Comparison of ENCODE assay signal across 7 cellular contexts in genomic region chr14:65103150-65103760, GRCh38. TPM values are rescaled to one million over a fixed set of nuclear protein-coding genes. Genes with fewer than 3 reads are reported as not detected.
DNase-seq lines count a peak whose midpoint lies in the region; ATAC-seq, FAIRE-seq and TF ChIP-seq lines count a peak whose summit lies in the region.

No MANE protein-coding gene starts in this region.

- H3K9me3 ChIP-seq in ES-I3 (ENCODE audit: control insufficient read depth, insufficient read depth, low read length) (no peaks in the 10 kb centered on the region), esophagus muscularis mucosa (no peaks in the 10 kb centered on the region), pancreas (no peaks in the 10 kb centered on the region)

- H3K9ac ChIP-seq in ES-I3 (ENCODE audit: low read depth, low read length), result peak overlapping the region; percentile 83

- DNase-seq in HuH-7 (ENCODE audit: low spot score), result peak; percentile 22
- peak; percentile 85 for DNase-seq in esophagus muscularis mucosa (ENCODE audit: extremely low spot score)
- peak in 3 of 6 donors; percentile 28 to 35 (median 33) for DNase-seq in pancreas
- DNase-seq in HK-2 (ENCODE audit: unreplicated experiment), result no peak

- peak; percentile 24 for ATAC-seq in SK-N-SH treated with all-trans-retinoic acid at 6 μM for 48 hours
- peak in 2 of 4 donors; percentile 7 to 11 for ATAC-seq in pancreas
- ATAC-seq in GM21360 (IDR thresholded peaks at IDR 0.05; ENCODE audit: unreplicated experiment), result no peak

- TF ChIP-seq CTCF in esophagus muscularis mucosa (IDR thresholded peaks at IDR 0.05) (no peak), pancreas (IDR thresholded peaks at IDR 0.05) (no peak)

- H3K4me3 ChIP-seq in esophagus muscularis mucosa, result peak overlapping the region; percentile 92 to 98 (median 94)
- H3K4me3 ChIP-seq in pancreas, result peak overlapping the region; percentile 24 to 96 (median 80)

- no peak for TF ChIP-seq EP300 in esophagus muscularis mucosa (IDR thresholded peaks at IDR 0.05)

- H3K27me3 ChIP-seq in esophagus muscularis mucosa, result no peaks in the 10 kb centered on the region
- no peaks in the 10 kb centered on the region for H3K27me3 ChIP-seq in pancreas

- intact Hi-C loops in esophagus muscularis mucosa (cut with DNase I) (loop anchor here (5.0 kb wide), 1 partner anchor 116 kb away; the partner anchor contains the start of gene FNTB), pancreas (cut with DNase I) (no loop called here)

- no peak for FAIRE-seq in pancreas (lab: Jason Lieb, UNC)

- TF ChIP-seq POLR2A in esophagus muscularis mucosa (IDR thresholded peaks at IDR 0.05; ENCODE audit: low read depth), result no peak

- 12% methylated on average over 20 of the region's 22 CpGs for WGBS in esophagus muscularis mucosa
- 4 to 5% methylated on average over 22 of the region's 22 CpGs for WGBS in pancreas, 2 donors

- H3K27ac ChIP-seq in esophagus muscularis mucosa (replicated peaks in 1 of 4) (peak overlapping the region; percentile 52 to 94 (median 72)), pancreas (peak overlapping the region in 2 of 4 donors; percentile 61 to 70)

- H3K4me1 ChIP-seq in ES-I3 (ENCODE audit: insufficient read depth, low read length) (no peaks in the 10 kb centered on the region), esophagus muscularis mucosa (peaks cover 34 to 43% (median 39%) of the 10 kb centered on the region in 4 donors), pancreas (peaks cover 0 to 22% (median 0%) of the 10 kb centered on the region in 3 donors)

- 0 out of 2 replicates have a peak, but pooled peaks cover 3% of the 10 kb centered on the region for H3K36me3 ChIP-seq in ES-I3 (ENCODE audit: insufficient read depth, low read length)
- peaks cover 0 to 7% (median 0%) of the 10 kb centered on the region in 4 donors for H3K36me3 ChIP-seq in esophagus muscularis mucosa
- H3K36me3 ChIP-seq in pancreas, result no peaks in the 10 kb centered on the region

TF ChIP-seq in SK-N-SH treated with all-trans-retinoic acid at 6 μM for 48 hours, 23 proteins besides CTCF, POLR2A, EP300 and RAD21:
- TF ChIP-seq ZNF565 (CRISPR knock-in tag; conservative IDR thresholded peaks at IDR 0.05; ENCODE audit: low read depth), result no peak
- no peak for TF ChIP-seq SNAI2 (CRISPR knock-in tag; IDR thresholded peaks at IDR 0.05)
- no peak for TF ChIP-seq CSRNP3 (CRISPR knock-in tag; IDR thresholded peaks at IDR 0.05)
- no peak for TF ChIP-seq GLIS3 (CRISPR knock-in tag; IDR thresholded peaks at IDR 0.05)
- no peak for TF ChIP-seq POU6F1 (CRISPR knock-in tag; IDR thresholded peaks at IDR 0.05; ENCODE audit: borderline replicate concordance, low read depth)
- no peak for TF ChIP-seq TSHZ2 (CRISPR knock-in tag; IDR thresholded peaks at IDR 0.05)
- no peak for TF ChIP-seq PPARA (CRISPR knock-in tag; IDR thresholded peaks at IDR 0.05; ENCODE audit: borderline replicate concordance)
- TF ChIP-seq PATZ1 (CRISPR knock-in tag; IDR thresholded peaks at IDR 0.05; ENCODE audit: borderline replicate concordance), result no peak
- TF ChIP-seq ZFP3 (CRISPR knock-in tag; IDR thresholded peaks at IDR 0.05), result no peak
- no peak for TF ChIP-seq ZNF70 (CRISPR knock-in tag; IDR thresholded peaks at IDR 0.05)
- TF ChIP-seq ZFP30 (CRISPR knock-in tag; IDR thresholded peaks at IDR 0.05), result no peak
- TF ChIP-seq ESRRG (CRISPR knock-in tag; IDR thresholded peaks at IDR 0.05), result no peak
- TF ChIP-seq ISL1 (CRISPR knock-in tag; IDR thresholded peaks at IDR 0.05), result no peak
- no peak for TF ChIP-seq ARNTL (CRISPR knock-in tag; IDR thresholded peaks at IDR 0.05; ENCODE audit: borderline replicate concordance, low read depth)
- TF ChIP-seq TOX (CRISPR knock-in tag; IDR thresholded peaks at IDR 0.05; ENCODE audit: borderline replicate concordance), result no peak
- TF ChIP-seq ZNF8 (CRISPR knock-in tag; IDR thresholded peaks at IDR 0.05), result no peak
- TF ChIP-seq OSR1 (CRISPR knock-in tag; IDR thresholded peaks at IDR 0.05), result no peak
- TF ChIP-seq RARB (CRISPR knock-in tag; IDR thresholded peaks at IDR 0.05), result no peak
- no peak for TF ChIP-seq TCF4 (CRISPR knock-in tag; IDR thresholded peaks at IDR 0.05; ENCODE audit: borderline replicate concordance)
- TF ChIP-seq CSDC2 (CRISPR knock-in tag; IDR thresholded peaks at IDR 0.05), result no peak

RNA-seq across cellular contexts. Expression of gene MAX, which starts 0.9 kb away (rescaled TPM):
- total RNA-seq in esophagus muscularis mucosa, result 10 to 100 TPM; 69.3 to 88.0 (median 77.4) TPM
- total RNA-seq in pancreas, result 10 to 100 TPM; 28.6 to 48.9 (median 40.4) TPM
- polyA plus RNA-seq in pancreas, result 10 to 100 TPM; 19.7 to 29.0 TPM
